In the genomic region with DNA sequence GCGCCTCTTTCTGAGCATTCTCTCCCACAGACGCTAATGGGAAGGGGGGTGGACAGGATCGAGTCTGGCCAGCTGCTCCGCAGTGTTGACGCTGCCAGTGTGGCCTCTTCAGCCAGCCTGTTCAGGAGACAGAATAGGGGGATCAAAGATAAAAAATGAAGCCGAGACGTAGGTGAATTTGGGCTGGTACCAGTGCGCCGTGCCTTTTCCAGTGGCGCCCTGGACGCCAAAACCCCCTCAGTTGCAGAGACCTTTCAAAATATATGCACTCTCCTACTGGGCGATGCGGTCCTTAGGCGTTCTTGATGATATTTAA, we compare ENCODE assay signal across 8 cellular contexts. TPM values are rescaled to one million over a fixed set of nuclear protein-coding genes. Genes with fewer than 3 reads are reported as not detected.
DNase-seq lines count a peak whose midpoint lies in the region; ATAC-seq lines count a peak whose summit lies in the region.

No MANE protein-coding gene starts in this region.

- H3K27ac Mint-ChIP-seq in dendritic cell treated with granulocyte-macrophage colony-stimulating factor and Interleukin-4, amounts not matched to agents 40 ng/mL and 50 ng/mL, for 4 days = peak overlapping the region; percentile 92
- H3K27ac Mint-ChIP-seq in naive B cell = peak overlapping the region; percentile 98 to 100 (median 100)

- H3K4me1 Mint-ChIP-seq in dendritic cell treated with granulocyte-macrophage colony-stimulating factor and Interleukin-4, amounts not matched to agents 40 ng/mL and 50 ng/mL, for 4 days (ENCODE audit: low read depth) = peaks cover 42% of the 10 kb centered on the region
- peaks cover 33 to 57% (median 53%) of the 10 kb centered on the region in 3 donors for H3K4me1 Mint-ChIP-seq in naive B cell

- peak overlapping the region; percentile 96 for H3K4me3 Mint-ChIP-seq in dendritic cell treated with granulocyte-macrophage colony-stimulating factor and Interleukin-4, amounts not matched to agents 40 ng/mL and 50 ng/mL, for 4 days
- peak overlapping the region; percentile 85 to 99 (median 94) for H3K4me3 Mint-ChIP-seq in naive B cell

- peak; percentile 49 for DNase-seq in DMS79 treated with DMSO at 0.1 percent for 48 hours (lab: John Stamatoyannopoulos, UW)
- DNase-seq in DMS79 (lab: John Stamatoyannopoulos, UW) = no peak
- DNase-seq in NCI-H526 (lab: John Stamatoyannopoulos, UW) = peak; percentile 30 to 50
- no peak for DNase-seq in naive B cell
- DNase-seq in 8988T = no peak

- intact Hi-C loops in dendritic cell treated with granulocyte-macrophage colony-stimulating factor and Interleukin-4, amounts not matched to agents 40 ng/mL and 50 ng/mL, for 4 days (cut with micrococcal nuclease) = loop anchor here (5.0 to 10.0 kb wide), 4 partner anchors 82 to 919 kb away; a partner anchor contains a TSS

- H3K9me3 Mint-ChIP-seq in dendritic cell treated with granulocyte-macrophage colony-stimulating factor and Interleukin-4, amounts not matched to agents 40 ng/mL and 50 ng/mL, for 4 days = no peaks in the 10 kb centered on the region
- H3K9me3 Mint-ChIP-seq in naive B cell = peaks cover 2 to 7% (median 3%) of the 10 kb centered on the region in 7 donors

- no peak for ATAC-seq in naive B cell (ENCODE audit: low read depth in 2 of 2)
- ATAC-seq in GM21447 (IDR thresholded peaks at IDR 0.05; ENCODE audit: unreplicated experiment) = no peak
- ATAC-seq in GM18909 (IDR thresholded peaks at IDR 0.05; ENCODE audit: poor library complexity, unreplicated experiment) = no peak

- H3K36me3 Mint-ChIP-seq in dendritic cell treated with granulocyte-macrophage colony-stimulating factor and Interleukin-4, amounts not matched to agents 40 ng/mL and 50 ng/mL, for 4 days (ENCODE audit: low read depth) = peaks cover 10% of the 10 kb centered on the region
- peaks cover 3 to 5% of the 10 kb centered on the region in 2 donors for H3K36me3 Mint-ChIP-seq in naive B cell

- H3K27me3 Mint-ChIP-seq in dendritic cell treated with granulocyte-macrophage colony-stimulating factor and Interleukin-4, amounts not matched to agents 40 ng/mL and 50 ng/mL, for 4 days = no peaks in the 10 kb centered on the region
- peaks cover 0 to 4% (median 0%) of the 10 kb centered on the region in 3 donors for H3K27me3 Mint-ChIP-seq in naive B cell

RNA-seq across cellular contexts. Expression of a gene that starts 1.1 kb away (rescaled TPM):
- polyA plus RNA-seq in naive B cell (ENCODE audit: low read depth in 6 of 6) = 10 to 100 TPM; 54.7 to 97.7 (median 62.1) TPM

RNA-seq across cellular contexts. Expression of a gene that starts 1.3 kb away (rescaled TPM):
- 10 to 100 TPM; 30.6 to 58.7 (median 36.7) TPM for polyA plus RNA-seq in naive B cell (ENCODE audit: low read depth in 6 of 6)

Comparison
In these comparisons a context has a peak if more than half of its experiments do, and no peak if none do; other contexts are left out.
1. DNase-seq: peak in DMS79 treated with DMSO at 0.1 percent for 48 hours (single experiment) and NCI-H526 (2 of 2); none in DMS79 (single experiment), naive B cell (single experiment) and 8988T (single experiment).